In genomic region chr1:58727363-58727762, GRCh38 we compare ENCODE assay signal across 10 cellular contexts. TPM values are rescaled to one million over a fixed set of nuclear protein-coding genes. Genes with fewer than 3 reads are reported as not detected.
DNase-seq lines count a peak whose midpoint lies in the region; ATAC-seq, FAIRE-seq and TF ChIP-seq lines count a peak whose summit lies in the region.
"Had no signal": no experiment of that assay in that cellular context is flagged by ENCODE, and none has a peak within 500 bp of the region (broad histone marks: within the 10 kb centered on the region; RNA-seq: fewer than 3 reads in every experiment).

No MANE protein-coding gene starts in this region.

- peak overlapping the region; percentile 52 for H3K4me2 ChIP-seq in A549

- POLR2A ChIA-PET in A549 (lab: Yijun Ruan, JAX), result interaction anchor here (1.4 kb wide), 1 partner anchor 56 kb away, joined by 4 read pairs; the partner anchor contains the start of gene JUN

- DNase-seq in A549 (ENCODE audit: low read depth in 1 of 2, low spot score in 1 of 2) (peak; percentile 33 to 70), HCEC 1CT (peak; percentile 97), RWPE2 (ENCODE audit: low spot score) (peak; percentile 71), fibroblast of pulmonary artery (ENCODE audit: low read depth) (peak; percentile 88), DMS79 (lab: John Stamatoyannopoulos, UW) (no peak), KBM-7 (no peak), NCI-H2227 (lab: John Stamatoyannopoulos, UW; ENCODE audit: unreplicated experiment) (no peak)
- DNase-seq: glutamatergic neuron, NCI-H2107 had no signal

- TF ChIP-seq RAD21 in A549 (conservative IDR thresholded peaks at IDR 0.05 in 1 of 2, IDR thresholded peaks at IDR 0.05 in 1 of 2), result no peak

- H3K4me3 ChIP-seq in A549 (no peak overlapping the region), RWPE2 (ENCODE audit: severe bottlenecking) (no peak overlapping the region), fibroblast of pulmonary artery (replicated peaks; ENCODE audit: low read depth, low read length) (no peak overlapping the region)

- in situ Hi-C loops in KBM-7 (cut with MboI; ENCODE audit: low pct_unique_long_range_greater_than_20kb, low sequenced_read_pairs), result loop anchor here (25.0 kb wide), 1 partner anchor 985 kb away; no protein-coding TSS in a partner anchor

- H3K9me3 ChIP-seq in A549 (no peaks in the 10 kb centered on the region), RWPE2 (ENCODE audit: severe bottlenecking) (no peaks in the 10 kb centered on the region)

- ATAC-seq in A549 (peak; percentile 98 to 100), RWPE2 (ENCODE audit: low read depth) (peak; percentile 99), GM18873 (IDR thresholded peaks at IDR 0.05; ENCODE audit: low FRiP score, unreplicated experiment) (no peak)

- TF ChIP-seq CTCF in A549 (IDR thresholded peaks at IDR 0.05), result no peak
- TF ChIP-seq CTCF in RWPE2 (IDR thresholded peaks at IDR 0.05; ENCODE audit: poor library complexity, severe bottlenecking), result no peak
- no peak for TF ChIP-seq CTCF in fibroblast of pulmonary artery (IDR thresholded peaks at IDR 0.05; ENCODE audit: low read length, missing control alignments)

- no peak for TF ChIP-seq POLR2A in A549 (IDR thresholded peaks at IDR 0.05; ENCODE audit: low read length)

- H3K27me3 ChIP-seq in RWPE2 (ENCODE audit: insufficient read depth, poor library complexity, severe bottlenecking), result no peaks in the 10 kb centered on the region

- H3K4me1 ChIP-seq in A549, result peaks cover 13% of the 10 kb centered on the region
- peaks cover 12% of the 10 kb centered on the region for H3K4me1 ChIP-seq in RWPE2 (ENCODE audit: insufficient read depth, poor library complexity, severe bottlenecking)

- H3K27ac ChIP-seq in A549, result peak overlapping the region; percentile 19 to 74; a peak in 3 of 6 replicates
- H3K27ac ChIP-seq in RWPE2 (ENCODE audit: poor library complexity, severe bottlenecking), result peak overlapping the region; percentile 82

- 0% methylated on average over 2 of the region's 2 CpGs for whole genome bisulfite sequencing in A549 (ENCODE audit: missing lambda C conversion rate)

- TF ChIP-seq EP300 in A549 (IDR thresholded peaks at IDR 0.05), result no peak

- CTCF ChIA-PET in A549 (lab: Yijun Ruan, JAX), result interaction anchor here (0.9 to 1.4 kb wide), 5 partner anchors 12 to 972 kb away, joined by 3 to 5 read pairs (median 4); no protein-coding TSS in a partner anchor

- peak; percentile 72 for FAIRE-seq in A549 (lab: Jason Lieb, UNC)

- H3K36me3 ChIP-seq in RWPE2 (ENCODE audit: low read depth), result no peaks in the 10 kb centered on the region

TF ChIP-seq in A549, 52 proteins besides CTCF, POLR2A, EP300 and RAD21:
- TF ChIP-seq MAX (IDR thresholded peaks at IDR 0.05), result peak; percentile 22; the same call in 1 of the 2 replicates
- no peak for TF ChIP-seq EHF (CRISPR knock-in tag; IDR thresholded peaks at IDR 0.05)
- peak; percentile 69 for TF ChIP-seq FOSL2 (IDR thresholded peaks at IDR 0.05)
- peak; percentile 74 for TF ChIP-seq FOSL2 (CRISPR knock-in tag; IDR thresholded peaks at IDR 0.05)
- no peak for TF ChIP-seq NPAS2 (CRISPR knock-in tag; IDR thresholded peaks at IDR 0.05; ENCODE audit: borderline replicate concordance)
- TF ChIP-seq ZFP36 (IDR thresholded peaks at IDR 0.05; ENCODE audit: borderline replicate concordance, partially characterized antibody), result peak; percentile 20
- peak; percentile 47; the same call in 1 of the 2 replicates for TF ChIP-seq GATA3 (IDR thresholded peaks at IDR 0.05; ENCODE audit: borderline replicate concordance)
- peak; percentile 64 for TF ChIP-seq JUNB (IDR thresholded peaks at IDR 0.05)
- TF ChIP-seq JUN (IDR thresholded peaks at IDR 0.05), result 0 out of 5 replicates have a peak, but pooled peaks have one; percentile 18 to 25

RNA-seq across cellular contexts. Expression of gene MYSM1, which starts 27.5 kb away (rescaled TPM):
- 14.4 and 20.2 TPM in 2 replicates for polyA plus RNA-seq in A549 (2011; rRNA removed)
- polyA plus RNA-seq in A549 (2012; cell fraction: cytosol; rRNA removed), result 2.5 and 2.9 TPM in 2 replicates
- 4.9 and 5.9 TPM in 2 replicates for polyA plus RNA-seq in A549 (2012; cell fraction: nucleus; rRNA removed)
- 9.6 to 13.0 TPM (median 10.1 TPM) in 3 replicates for polyA plus RNA-seq in A549 (2017; fragmentation: RNase III; extraction: RNeasy Plus Mini Kit Qiagen cat#74134 plus additional on column Dnase treatment)
- 10.4 and 10.6 TPM in 2 replicates for polyA minus RNA-seq in A549 (2011; rRNA and poly(A)+ RNA removed)

RNA-seq across cellular contexts. Expression of gene JUN, which starts 56.5 kb away (rescaled TPM):
- polyA plus RNA-seq in A549 (2011; rRNA removed) (32.6 and 59.8 TPM in 2 replicates), A549 (2017; fragmentation: RNase III; extraction: RNeasy Plus Mini Kit Qiagen cat#74134 plus additional on column Dnase treatment) (23.3 to 27.4 TPM (median 23.3 TPM) in 3 replicates)
- polyA plus RNA-seq in A549 (2012; cell fraction: cytosol; rRNA removed), result 60.3 and 71.5 TPM in 2 replicates
- 96.1 and 156 TPM in 2 replicates for polyA plus RNA-seq in A549 (2012; cell fraction: nucleus; rRNA removed)
- 47.1 and 53.4 TPM in 2 replicates for polyA minus RNA-seq in A549 (2011; rRNA and poly(A)+ RNA removed)

Comparison
In these comparisons a context has a peak if more than half of its experiments do, and no peak if none do; other contexts are left out.
1. DNase-seq: peak in A549 (2 of 2), HCEC 1CT (single experiment), RWPE2 (single experiment) and fibroblast of pulmonary artery (single experiment); none in DMS79 (single experiment), KBM-7 (single experiment) and NCI-H2227 (single experiment).